In genomic region chr1:244393604-244394176, GRCh38 we compare ENCODE assay signal across 1 cellular context.
TF ChIP-seq lines count a peak whose summit lies in the region.

No MANE protein-coding gene starts in this region.

TF ChIP-seq in K562, 482 proteins besides CTCF, POLR2A, EP300 and RAD21 (continued from another document and continues in another):
- TF ChIP-seq AFF1 (IDR thresholded peaks at IDR 0.05; ENCODE audit: low read depth in 1 of 2, partially characterized antibody in 2 of 2) (peak in 1 of 2 experiments; percentile 29), ZNF133 (CRISPR knock-in tag; IDR thresholded peaks at IDR 0.05) (no peak), CEBPG (CRISPR knock-in tag; IDR thresholded peaks at IDR 0.05) (no peak; the same call in 1 of the 2 replicates), CEBPG (tag; conservative IDR thresholded peaks at IDR 0.05 in 1 of 2, IDR thresholded peaks at IDR 0.05 in 1 of 2) (peak; percentile 7 to 31; a peak in 2 of 4 replicates), DACH1 (IDR thresholded peaks at IDR 0.05; ENCODE audit: partially characterized antibody) (peak; percentile 89), KDM2B (CRISPR knock-in tag; IDR thresholded peaks at IDR 0.05) (no peak), MYNN (IDR thresholded peaks at IDR 0.05) (peak; percentile 51), MYNN (CRISPR knock-in tag; IDR thresholded peaks at IDR 0.05) (no peak), U2AF2 (optimal IDR thresholded peaks at IDR 0.05; ENCODE audit: low read depth, low read length) (no peak), ZNF280B (CRISPR knock-in tag; IDR thresholded peaks at IDR 0.05) (no peak), POLR2AphosphoS5 (IDR thresholded peaks at IDR 0.05; ENCODE audit: control insufficient read depth, insufficient read depth, low read depth, low read length) (peak; percentile 67), ZKSCAN8 (CRISPR knock-in tag; IDR thresholded peaks at IDR 0.05) (0 out of 2 replicates have a peak, but pooled peaks have one; percentile 39), KLF1 (tag; IDR thresholded peaks at IDR 0.05) (peak; percentile 72; the same call in 1 of the 2 replicates), MCM7 (IDR thresholded peaks at IDR 0.05) (no peak), ZNF311 (CRISPR knock-in tag; IDR thresholded peaks at IDR 0.05) (no peak), ZBTB8A (IDR thresholded peaks at IDR 0.05; ENCODE audit: partially characterized antibody) (no peak), RHOXF2B (CRISPR knock-in tag; conservative IDR thresholded peaks at IDR 0.05) (no peak), ZBTB1 (CRISPR knock-in tag; IDR thresholded peaks at IDR 0.05; ENCODE audit: borderline replicate concordance, low read depth) (no peak), ZNF324 (CRISPR knock-in tag; IDR thresholded peaks at IDR 0.05) (no peak; the same call in 1 of the 2 replicates), CREBBP (IDR thresholded peaks at IDR 0.05; ENCODE audit: low read depth, low read length) (no peak), ZFX (CRISPR knock-in tag; IDR thresholded peaks at IDR 0.05) (peak; percentile 79), ZNF76 (CRISPR knock-in tag; IDR thresholded peaks at IDR 0.05; ENCODE audit: borderline replicate concordance) (peak; percentile 85), ARID2 (IDR thresholded peaks at IDR 0.05) (no peak), SIRT6 (IDR thresholded peaks at IDR 0.05; ENCODE audit: low read depth, low read length) (no peak), POU5F1 (IDR thresholded peaks at IDR 0.05; ENCODE audit: borderline replicate concordance, low read depth, low read length, partially characterized antibody) (no peak), FOS (IDR thresholded peaks at IDR 0.05; ENCODE audit: extremely low read depth, insufficient read length) (no peak), RBM34 (IDR thresholded peaks at IDR 0.05; ENCODE audit: borderline replicate concordance, insufficient read depth, low read length) (no peak), MTA2 (IDR thresholded peaks at IDR 0.05; ENCODE audit: low read depth) (peak; percentile 57), FOXJ2 (tag; IDR thresholded peaks at IDR 0.05) (0 out of 2 replicates have a peak, but pooled peaks have one; percentile 54), E4F1 (CRISPR knock-in tag; IDR thresholded peaks at IDR 0.05; ENCODE audit: borderline replicate concordance) (no peak), RUNX1 (IDR thresholded peaks at IDR 0.05; ENCODE audit: low read depth) (no peak), TSHZ1 (CRISPR knock-in tag; IDR thresholded peaks at IDR 0.05) (no peak), PURB (CRISPR knock-in tag; IDR thresholded peaks at IDR 0.05; ENCODE audit: low read depth) (no peak), MAFG (tag; conservative IDR thresholded peaks at IDR 0.05) (peak; percentile 22; the same call in 1 of the 2 replicates), RBM17 (IDR thresholded peaks at IDR 0.05; ENCODE audit: borderline replicate concordance, low read depth, low read length) (no peak), RNF2 (IDR thresholded peaks at IDR 0.05) (peak; percentile 66), E2F3 (CRISPR knock-in tag; IDR thresholded peaks at IDR 0.05) (no peak), MEF2A (IDR thresholded peaks at IDR 0.05; ENCODE audit: control insufficient read depth, low read depth, low read length) (no peak), SLC30A9 (CRISPR knock-in tag; IDR thresholded peaks at IDR 0.05) (no peak), TAL1 (IDR thresholded peaks at IDR 0.05) (peak; percentile 75), ID3 (CRISPR knock-in tag; IDR thresholded peaks at IDR 0.05) (0 out of 2 replicates have a peak, but pooled peaks have one; percentile 20), ID3 (tag; IDR thresholded peaks at IDR 0.05) (no peak; the same call in none of the 2 replicates), ZNF561 (CRISPR knock-in tag; conservative IDR thresholded peaks at IDR 0.05) (no peak), NCOA6 (IDR thresholded peaks at IDR 0.05) (no peak), ZNF253 (CRISPR knock-in tag; conservative IDR thresholded peaks at IDR 0.05) (no peak)
- TF ChIP-seq, protein P1, sequence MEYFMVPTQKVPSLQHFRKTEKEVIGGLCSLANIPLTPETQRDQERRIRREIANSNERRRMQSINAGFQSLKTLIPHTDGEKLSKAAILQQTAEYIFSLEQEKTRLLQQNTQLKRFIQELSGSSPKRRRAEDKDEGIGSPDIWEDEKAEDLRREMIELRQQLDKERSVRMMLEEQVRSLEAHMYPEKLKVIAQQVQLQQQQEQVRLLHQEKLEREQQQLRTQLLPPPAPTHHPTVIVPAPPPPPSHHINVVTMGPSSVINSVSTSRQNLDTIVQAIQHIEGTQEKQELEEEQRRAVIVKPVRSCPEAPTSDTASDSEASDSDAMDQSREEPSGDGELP (CRISPR knock-in tag; IDR thresholded peaks at IDR 0.05; ENCODE audit: borderline replicate concordance), result peak; percentile 98
- TF ChIP-seq, protein P2, sequence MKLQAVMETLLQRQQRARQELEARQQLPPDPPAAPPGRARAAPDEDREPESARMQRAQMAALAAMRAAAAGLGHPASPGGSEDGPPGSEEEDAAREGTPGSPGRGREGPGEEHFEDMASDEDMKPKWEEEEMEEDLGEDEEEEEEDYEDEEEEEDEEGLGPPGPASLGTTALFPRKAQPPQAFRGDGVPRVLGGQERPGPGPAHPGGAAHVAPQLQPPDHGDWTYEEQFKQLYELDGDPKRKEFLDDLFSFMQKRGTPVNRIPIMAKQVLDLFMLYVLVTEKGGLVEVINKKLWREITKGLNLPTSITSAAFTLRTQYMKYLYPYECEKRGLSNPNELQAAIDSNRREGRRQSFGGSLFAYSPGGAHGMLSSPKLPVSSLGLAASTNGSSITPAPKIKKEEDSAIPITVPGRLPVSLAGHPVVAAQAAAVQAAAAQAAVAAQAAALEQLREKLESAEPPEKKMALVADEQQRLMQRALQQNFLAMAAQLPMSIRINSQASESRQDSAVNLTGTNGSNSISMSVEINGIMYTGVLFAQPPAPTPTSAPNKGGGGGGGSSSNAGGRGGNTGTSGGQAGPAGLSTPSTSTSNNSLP (IDR thresholded peaks at IDR 0.05; ENCODE audit: borderline replicate concordance, low read depth, low read length), result 0 out of 2 replicates have a peak, but pooled peaks have one; percentile 52
- TF ChIP-seq, protein P3, sequence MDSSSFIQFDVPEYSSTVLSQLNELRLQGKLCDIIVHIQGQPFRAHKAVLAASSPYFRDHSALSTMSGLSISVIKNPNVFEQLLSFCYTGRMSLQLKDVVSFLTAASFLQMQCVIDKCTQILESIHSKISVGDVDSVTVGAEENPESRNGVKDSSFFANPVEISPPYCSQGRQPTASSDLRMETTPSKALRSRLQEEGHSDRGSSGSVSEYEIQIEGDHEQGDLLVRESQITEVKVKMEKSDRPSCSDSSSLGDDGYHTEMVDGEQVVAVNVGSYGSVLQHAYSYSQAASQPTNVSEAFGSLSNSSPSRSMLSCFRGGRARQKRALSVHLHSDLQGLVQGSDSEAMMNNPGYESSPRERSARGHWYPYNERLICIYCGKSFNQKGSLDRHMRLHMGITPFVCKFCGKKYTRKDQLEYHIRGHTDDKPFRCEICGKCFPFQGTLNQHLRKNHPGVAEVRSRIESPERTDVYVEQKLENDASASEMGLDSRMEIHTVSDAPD (CRISPR knock-in tag; IDR thresholded peaks at IDR 0.05), result no peak
- TF ChIP-seq, protein P4, sequence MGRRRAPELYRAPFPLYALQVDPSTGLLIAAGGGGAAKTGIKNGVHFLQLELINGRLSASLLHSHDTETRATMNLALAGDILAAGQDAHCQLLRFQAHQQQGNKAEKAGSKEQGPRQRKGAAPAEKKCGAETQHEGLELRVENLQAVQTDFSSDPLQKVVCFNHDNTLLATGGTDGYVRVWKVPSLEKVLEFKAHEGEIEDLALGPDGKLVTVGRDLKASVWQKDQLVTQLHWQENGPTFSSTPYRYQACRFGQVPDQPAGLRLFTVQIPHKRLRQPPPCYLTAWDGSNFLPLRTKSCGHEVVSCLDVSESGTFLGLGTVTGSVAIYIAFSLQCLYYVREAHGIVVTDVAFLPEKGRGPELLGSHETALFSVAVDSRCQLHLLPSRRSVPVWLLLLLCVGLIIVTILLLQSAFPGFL (CRISPR knock-in tag; IDR thresholded peaks at IDR 0.05), result no peak
- TF ChIP-seq, protein P5, sequence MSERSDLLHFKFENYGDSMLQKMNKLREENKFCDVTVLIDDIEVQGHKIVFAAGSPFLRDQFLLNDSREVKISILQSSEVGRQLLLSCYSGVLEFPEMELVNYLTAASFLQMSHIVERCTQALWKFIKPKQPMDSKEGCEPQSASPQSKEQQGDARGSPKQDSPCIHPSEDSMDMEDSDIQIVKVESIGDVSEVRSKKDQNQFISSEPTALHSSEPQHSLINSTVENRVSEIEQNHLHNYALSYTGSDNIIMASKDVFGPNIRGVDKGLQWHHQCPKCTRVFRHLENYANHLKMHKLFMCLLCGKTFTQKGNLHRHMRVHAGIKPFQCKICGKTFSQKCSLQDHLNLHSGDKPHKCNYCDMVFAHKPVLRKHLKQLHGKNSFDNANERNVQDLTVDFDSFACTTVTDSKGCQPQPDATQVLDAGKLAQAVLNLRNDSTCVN (CRISPR knock-in tag; IDR thresholded peaks at IDR 0.05), result 0 out of 2 replicates have a peak, but pooled peaks have one; percentile 5
